12 cellular contexts compared by ENCODE assay signal in the genomic region with DNA sequence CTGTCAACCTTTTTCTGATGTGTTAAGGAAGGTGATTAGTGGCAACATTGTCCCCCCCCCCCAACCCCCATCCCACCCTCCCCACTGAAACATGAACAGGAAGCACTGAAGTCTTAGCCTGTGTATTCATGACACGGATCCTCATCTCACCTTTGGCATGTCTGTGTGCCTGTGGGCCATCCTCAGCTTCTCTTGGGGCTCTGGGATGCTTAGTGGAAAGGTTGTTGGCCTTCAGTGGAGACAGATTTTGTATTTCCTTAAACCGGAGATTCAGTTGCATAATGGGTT.
DNase-seq lines count a peak whose midpoint lies in the region; TF ChIP-seq lines count a peak whose summit lies in the region.
"Had no signal": no experiment of that assay in that cellular context is flagged by ENCODE, and none has a peak within 500 bp of the region (broad histone marks: within the 10 kb centered on the region; RNA-seq: fewer than 3 reads in every experiment).

No MANE protein-coding gene starts in this region.

- H3K27me3 Mint-ChIP-seq in CD14-positive monocyte (ENCODE audit: low read depth in 3 of 3) (peaks cover 0 to 4% (median 0%) of the 10 kb centered on the region in 3 donors), progenitor cell of endocrine pancreas (no peaks in the 10 kb centered on the region)

- peaks cover 40 to 60% of the 10 kb centered on the region in 2 donors for H3K36me3 Mint-ChIP-seq in CD14-positive monocyte
- peaks cover 14% of the 10 kb centered on the region for H3K36me3 Mint-ChIP-seq in progenitor cell of endocrine pancreas (ENCODE audit: insufficient read depth)

- peak overlapping the region; percentile 96 for H3K27ac ChIP-seq in epithelial cell of prostate

- peak overlapping the region; percentile 63 to 81 for H3K4me3 Mint-ChIP-seq in CD14-positive monocyte
- no peak overlapping the region for H3K4me3 Mint-ChIP-seq in progenitor cell of endocrine pancreas (ENCODE audit: low read depth)

- H3K9me3 Mint-ChIP-seq in CD14-positive monocyte = no peaks in the 10 kb centered on the region
- no peaks in the 10 kb centered on the region for H3K9me3 Mint-ChIP-seq in progenitor cell of endocrine pancreas (ENCODE audit: low read depth)

- no peak for TF ChIP-seq POLR2A in NB4 (IDR thresholded peaks at IDR 0.05; ENCODE audit: extremely low read depth, insufficient read length)

- intact Hi-C loops in CD14-positive monocyte (cut with micrococcal nuclease) = loop anchor here in 1 of 2 donors (5.0 kb wide), 1 partner anchor 94 kb away; a partner anchor contains a TSS

- no peak for TF ChIP-seq CTCF in CD14-positive monocyte (IDR thresholded peaks at IDR 0.05)
- TF ChIP-seq CTCF in NB4 (IDR thresholded peaks at IDR 0.05; ENCODE audit: low read depth, low read length) = no peak
- TF ChIP-seq CTCF in progenitor cell of endocrine pancreas (IDR thresholded peaks at IDR 0.05; ENCODE audit: unreplicated experiment) = no peak
- TF ChIP-seq CTCF in GM10266 (IDR thresholded peaks at IDR 0.05; ENCODE audit: control insufficient read depth, insufficient read depth, low read depth, missing control alignments) = no peak

- DNase-seq in CD14-positive monocyte (ENCODE audit: low spot score) (no peak), NB4 (ENCODE audit: low read depth) (no peak), epithelial cell of prostate (ENCODE audit: low read depth, low spot score) (no peak), progenitor cell of endocrine pancreas (ENCODE audit: low spot score, unreplicated experiment) (no peak), GM19240 (ENCODE audit: insufficient read length, low spot score) (no peak), NCI-H2227 (lab: John Stamatoyannopoulos, UW; ENCODE audit: unreplicated experiment) (no peak), NCI-H2081 (lab: John Stamatoyannopoulos, UW) (no peak), GM10266 (ENCODE audit: extremely low spot score) (no peak)
- DNase-seq: IMR-90; mesenchymal stem cell; NCI-H1436 treated with DMSO at 0.1 percent for 48 hours; stimulated activated CD4-positive, alpha-beta T cell treated with anti-CD3 and anti-CD28 coated beads, Interleukin-12 subunit alpha, Interleukin-12 subunit beta, amount 100 ng/mL, for 4 hours had no signal

- H3K4me1 Mint-ChIP-seq in CD14-positive monocyte = peaks cover 60% of the 10 kb centered on the region
- H3K4me1 Mint-ChIP-seq in progenitor cell of endocrine pancreas (ENCODE audit: low read depth) = peaks cover 22% of the 10 kb centered on the region

- H3K4me3 ChIP-seq in NB4 (ENCODE audit: low read depth, low read length) = peak overlapping the region; percentile 25

- peak overlapping the region; percentile 96 to 99 (median 99) for H3K27ac Mint-ChIP-seq in CD14-positive monocyte
- H3K27ac Mint-ChIP-seq in progenitor cell of endocrine pancreas = peak overlapping the region; percentile 93
